Comparison of ENCODE assay signal across 21 cellular contexts in genomic region chr10:36555036-36555435, GRCh38.
DNase-seq lines count a peak whose midpoint lies in the region; ATAC-seq and TF ChIP-seq lines count a peak whose summit lies in the region.
"Had no signal": no experiment of that assay in that cellular context is flagged by ENCODE, and none has a peak within 500 bp of the region (broad histone marks: within the 10 kb centered on the region; RNA-seq: fewer than 3 reads in every experiment).

No MANE protein-coding gene starts in this region.

- H3K27me3 ChIP-seq in body of pancreas: no peaks in the 10 kb centered on the region
- H3K27me3 ChIP-seq in smooth muscle cell (ENCODE audit: low read depth): no peaks in the 10 kb centered on the region

- no peak overlapping the region for H3K9ac ChIP-seq in smooth muscle cell (ENCODE audit: low read depth)

- H3K27ac ChIP-seq in body of pancreas (no peak overlapping the region), smooth muscle cell (ENCODE audit: low read depth) (no peak overlapping the region)
- H3K27ac ChIP-seq: A549, HL-60 had no signal

- no peak for TF ChIP-seq POLR2A in body of pancreas (IDR thresholded peaks at IDR 0.05)

- H3K4me1 ChIP-seq in body of pancreas (no peaks in the 10 kb centered on the region), smooth muscle cell (ENCODE audit: low read depth) (no peaks in the 10 kb centered on the region)
- H3K4me1 ChIP-seq: A549 had no signal

- intact Hi-C loops in body of pancreas (cut with DNase I): no loop called here

- no peaks in the 10 kb centered on the region for H3K9me3 ChIP-seq in body of pancreas
- H3K9me3 ChIP-seq in smooth muscle cell (replicated peaks; ENCODE audit: low read depth): no peaks in the 10 kb centered on the region
- H3K9me3 ChIP-seq: A549 had no signal

- ATAC-seq in body of pancreas: no peak
- no peak for ATAC-seq in HG02970 (IDR thresholded peaks at IDR 0.05; ENCODE audit: low FRiP score, unreplicated experiment)
- ATAC-seq in GM18870 (IDR thresholded peaks at IDR 0.05; ENCODE audit: unreplicated experiment): no peak
- ATAC-seq: A549, GM12878, GM23338, Right ventricle myocardium inferior had no signal

- H4K20me1 ChIP-seq in smooth muscle cell (ENCODE audit: low read depth): no peaks in the 10 kb centered on the region

- WGBS in body of pancreas, 2 donors: 41 to 57% methylated on average over 2 of the region's 2 CpGs
- WGBS in smooth muscle cell (ENCODE audit: low lambda C conversion rate): 88% methylated on average over 2 of the region's 2 CpGs

- in situ Hi-C loops in SK-MEL-5 (cut with HindIII; ENCODE audit: low pct_unique_long_range_greater_than_20kb, low sequenced_read_pairs): no loop called here

- H2AFZ ChIP-seq in smooth muscle cell (ENCODE audit: low read depth): no peak overlapping the region
- H2AFZ ChIP-seq: GM23338 had no signal

- no peaks in the 10 kb centered on the region for H3F3A ChIP-seq in smooth muscle cell (ENCODE audit: low read depth)

- DNase-seq in DMS114 treated with DMSO at 0.1 percent for 48 hours (lab: John Stamatoyannopoulos, UW; ENCODE audit: unreplicated experiment) (peak; percentile 91), SK-MEL-5 (ENCODE audit: low read depth, low spot score) (peak; percentile 92), hippocampal formation (lab: John Stamatoyannopoulos, UW) (peak; percentile 15 to 39), retinal pigment epithelial cell (ENCODE audit: low read depth) (peak; percentile 60), body of pancreas (no peak), smooth muscle cell (lab: John Stamatoyannopoulos, UW; ENCODE audit: unreplicated experiment) (no peak)
- DNase-seq: DMS79, HFFc6, KBM-7, NCI-H1092 treated with DMSO at 0.1 percent for 48 hours, NCI-H1694, NCI-H2107, NCI-H446, NCI-H774 had no signal

- H3K4me2 ChIP-seq in smooth muscle cell: no peak overlapping the region
- H3K4me2 ChIP-seq: A549, GM23338 had no signal

- no peaks in the 10 kb centered on the region for H3K79me2 ChIP-seq in smooth muscle cell (ENCODE audit: low read depth)

- H3K36me3 ChIP-seq in body of pancreas (replicated peaks in 1 of 2; ENCODE audit: insufficient read depth in 1 of 2, low read depth in 2 of 2) (no peaks in the 10 kb centered on the region), smooth muscle cell (ENCODE audit: low read depth) (no peaks in the 10 kb centered on the region)

- H3K4me3 ChIP-seq in retinal pigment epithelial cell (ENCODE audit: low read length): no peak overlapping the region
- no peak overlapping the region for H3K4me3 ChIP-seq in body of pancreas
- no peak overlapping the region for H3K4me3 ChIP-seq in smooth muscle cell
- H3K4me3 ChIP-seq: A549, GM12878, GM23338 had no signal

- TF ChIP-seq CTCF in retinal pigment epithelial cell (conservative IDR thresholded peaks at IDR 0.05; ENCODE audit: low read depth, low read length) (no peak), body of pancreas (IDR thresholded peaks at IDR 0.05) (no peak), smooth muscle cell (IDR thresholded peaks at IDR 0.05; ENCODE audit: borderline replicate concordance, insufficient read depth, poor library complexity, severe bottlenecking) (no peak)

Comparison
In these comparisons a context has a peak if more than half of its experiments do, and no peak if none do; other contexts are left out.
1. DNase-seq: peak in DMS114 treated with DMSO at 0.1 percent for 48 hours (single experiment), SK-MEL-5 (single experiment), hippocampal formation (2 of 2) and retinal pigment epithelial cell (single experiment); none in body of pancreas (0 of 4) and smooth muscle cell (single experiment).